In the genomic region with DNA sequence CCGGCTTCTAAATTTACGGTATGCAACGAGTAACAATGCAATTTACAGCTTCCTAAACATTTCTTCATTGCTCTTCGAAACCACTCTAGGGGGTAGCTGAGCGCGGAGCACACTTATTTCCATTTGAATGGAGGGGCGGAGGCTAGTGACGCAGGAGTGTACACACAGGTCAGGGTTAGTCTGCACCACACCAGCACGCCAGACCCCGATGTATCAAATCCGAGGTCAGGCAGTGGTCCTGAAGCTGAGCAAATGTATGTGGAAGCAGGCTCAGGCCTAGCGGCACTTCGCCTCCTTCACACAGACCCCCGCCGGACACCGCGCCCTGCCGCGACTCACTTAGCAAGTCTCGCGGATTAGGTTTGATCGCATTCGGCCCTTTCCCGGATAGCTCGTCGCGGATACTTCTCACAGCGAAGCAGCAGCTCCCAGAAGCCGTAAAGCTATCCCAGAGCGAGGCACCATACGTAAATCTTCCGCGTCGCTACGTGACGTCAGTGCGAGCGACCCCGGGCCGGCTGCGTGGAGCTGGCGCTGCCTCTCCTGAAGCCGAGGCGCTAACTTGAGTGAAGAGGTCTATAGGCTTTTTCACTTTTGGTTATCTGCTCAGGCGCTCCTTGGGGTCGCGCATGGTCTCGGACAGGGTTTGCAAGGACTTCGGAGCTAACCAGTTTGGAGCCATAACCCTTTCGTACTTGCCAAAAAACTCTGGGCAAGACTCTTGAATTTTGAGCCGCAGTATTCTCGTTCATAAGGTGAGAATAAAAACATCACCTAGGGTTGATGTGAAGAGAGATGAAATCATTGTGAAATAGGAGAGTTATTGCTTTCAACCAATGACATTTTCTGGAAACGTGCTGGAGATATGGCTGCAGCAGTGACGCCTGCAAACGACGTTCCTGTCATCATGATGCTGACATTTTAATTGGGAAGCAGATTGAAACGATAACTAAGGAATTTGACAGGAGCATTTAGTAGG, we compare ENCODE assay signal across 1 cellular context.
TF ChIP-seq lines count a peak whose summit lies in the region.

A gene with protein sequence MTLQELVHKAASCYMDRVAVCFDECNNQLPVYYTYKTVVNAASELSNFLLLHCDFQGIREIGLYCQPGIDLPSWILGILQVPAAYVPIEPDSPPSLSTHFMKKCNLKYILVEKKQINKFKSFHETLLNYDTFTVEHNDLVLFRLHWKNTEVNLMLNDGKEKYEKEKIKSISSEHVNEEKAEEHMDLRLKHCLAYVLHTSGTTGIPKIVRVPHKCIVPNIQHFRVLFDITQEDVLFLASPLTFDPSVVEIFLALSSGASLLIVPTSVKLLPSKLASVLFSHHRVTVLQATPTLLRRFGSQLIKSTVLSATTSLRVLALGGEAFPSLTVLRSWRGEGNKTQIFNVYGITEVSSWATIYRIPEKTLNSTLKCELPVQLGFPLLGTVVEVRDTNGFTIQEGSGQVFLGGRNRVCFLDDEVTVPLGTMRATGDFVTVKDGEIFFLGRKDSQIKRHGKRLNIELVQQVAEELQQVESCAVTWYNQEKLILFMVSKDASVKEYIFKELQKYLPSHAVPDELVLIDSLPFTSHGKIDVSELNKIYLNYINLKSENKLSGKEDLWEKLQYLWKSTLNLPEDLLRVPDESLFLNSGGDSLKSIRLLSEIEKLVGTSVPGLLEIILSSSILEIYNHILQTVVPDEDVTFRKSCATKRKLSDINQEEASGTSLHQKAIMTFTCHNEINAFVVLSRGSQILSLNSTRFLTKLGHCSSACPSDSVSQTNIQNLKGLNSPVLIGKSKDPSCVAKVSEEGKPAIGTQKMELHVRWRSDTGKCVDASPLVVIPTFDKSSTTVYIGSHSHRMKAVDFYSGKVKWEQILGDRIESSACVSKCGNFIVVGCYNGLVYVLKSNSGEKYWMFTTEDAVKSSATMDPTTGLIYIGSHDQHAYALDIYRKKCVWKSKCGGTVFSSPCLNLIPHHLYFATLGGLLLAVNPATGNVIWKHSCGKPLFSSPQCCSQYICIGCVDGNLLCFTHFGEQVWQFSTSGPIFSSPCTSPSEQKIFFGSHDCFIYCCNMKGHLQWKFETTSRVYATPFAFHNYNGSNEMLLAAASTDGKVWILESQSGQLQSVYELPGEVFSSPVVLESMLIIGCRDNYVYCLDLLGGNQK (minus strand): TSS at position 469 of the 979 bp plus-strand sequence. CDS start 3,192 bp downstream, outside the sequence.

TF ChIP-seq in HEK293, 187 proteins besides CTCF, POLR2A, EP300 and RAD21 (continued from another document and continues in another):
- TF ChIP-seq, protein P1, sequence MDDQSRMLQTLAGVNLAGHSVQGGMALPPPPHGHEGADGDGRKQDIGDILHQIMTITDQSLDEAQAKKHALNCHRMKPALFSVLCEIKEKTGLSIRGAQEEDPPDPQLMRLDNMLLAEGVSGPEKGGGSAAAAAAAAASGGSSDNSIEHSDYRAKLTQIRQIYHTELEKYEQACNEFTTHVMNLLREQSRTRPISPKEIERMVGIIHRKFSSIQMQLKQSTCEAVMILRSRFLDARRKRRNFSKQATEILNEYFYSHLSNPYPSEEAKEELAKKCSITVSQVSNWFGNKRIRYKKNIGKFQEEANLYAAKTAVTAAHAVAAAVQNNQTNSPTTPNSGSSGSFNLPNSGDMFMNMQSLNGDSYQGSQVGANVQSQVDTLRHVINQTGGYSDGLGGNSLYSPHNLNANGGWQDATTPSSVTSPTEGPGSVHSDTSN (CRISPR knock-in tag; IDR thresholded peaks at IDR 0.05) = 0 out of 2 replicates have a peak, but pooled peaks have one; percentile 55
- TF ChIP-seq ZFP69B (tag by site-specific recombination; IDR thresholded peaks at IDR 0.05) (0 out of 2 replicates have a peak, but pooled peaks have one; percentile 13), ZNF654 (tag by site-specific recombination; IDR thresholded peaks at IDR 0.05; ENCODE audit: low read depth) (no peak), ZNF239 (tag by site-specific recombination; IDR thresholded peaks at IDR 0.05) (no peak), SP7 (tag by site-specific recombination; IDR thresholded peaks at IDR 0.05) (peak; percentile 73), ZBTB48 (tag by site-specific recombination; IDR thresholded peaks at IDR 0.05) (peak; percentile 96), OVOL3 (tag by site-specific recombination; IDR thresholded peaks at IDR 0.05) (peak; percentile 46; the same call in 1 of the 2 replicates), ZNF184 (tag by site-specific recombination; IDR thresholded peaks at IDR 0.05) (no peak), ZNF792 (tag by site-specific recombination; IDR thresholded peaks at IDR 0.05) (no peak), EGR2 (tag by site-specific recombination; IDR thresholded peaks at IDR 0.05; ENCODE audit: low read depth) (no peak), ZFHX2 (tag by site-specific recombination; conservative IDR thresholded peaks at IDR 0.05) (no peak), KLF9 (tag by site-specific recombination; IDR thresholded peaks at IDR 0.05; ENCODE audit: low read depth) (no peak), KLF16 (tag by site-specific recombination; IDR thresholded peaks at IDR 0.05) (peak; percentile 63; the same call in 1 of the 2 replicates), TRIM28 (IDR thresholded peaks at IDR 0.05; ENCODE audit: borderline replicate concordance, low read length) (peak; percentile 89), ZNF274 (IDR thresholded peaks at IDR 0.05; ENCODE audit: low read length) (no peak), ZNF274 (tag by site-specific recombination; IDR thresholded peaks at IDR 0.05; ENCODE audit: borderline replicate concordance) (no peak), ZNF169 (tag by site-specific recombination; IDR thresholded peaks at IDR 0.05) (no peak), OSR2 (tag by site-specific recombination; IDR thresholded peaks at IDR 0.05) (no peak), ZSCAN30 (tag by site-specific recombination; IDR thresholded peaks at IDR 0.05) (no peak), ZNF629 (tag by site-specific recombination; IDR thresholded peaks at IDR 0.05) (peak; percentile 93), ZNF530 (tag by site-specific recombination; IDR thresholded peaks at IDR 0.05; ENCODE audit: low read depth) (no peak), GLIS2 (tag by site-specific recombination; IDR thresholded peaks at IDR 0.05) (no peak; the same call in 1 of the 2 replicates)
- TF ChIP-seq, protein P2, sequence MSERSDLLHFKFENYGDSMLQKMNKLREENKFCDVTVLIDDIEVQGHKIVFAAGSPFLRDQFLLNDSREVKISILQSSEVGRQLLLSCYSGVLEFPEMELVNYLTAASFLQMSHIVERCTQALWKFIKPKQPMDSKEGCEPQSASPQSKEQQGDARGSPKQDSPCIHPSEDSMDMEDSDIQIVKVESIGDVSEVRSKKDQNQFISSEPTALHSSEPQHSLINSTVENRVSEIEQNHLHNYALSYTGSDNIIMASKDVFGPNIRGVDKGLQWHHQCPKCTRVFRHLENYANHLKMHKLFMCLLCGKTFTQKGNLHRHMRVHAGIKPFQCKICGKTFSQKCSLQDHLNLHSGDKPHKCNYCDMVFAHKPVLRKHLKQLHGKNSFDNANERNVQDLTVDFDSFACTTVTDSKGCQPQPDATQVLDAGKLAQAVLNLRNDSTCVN (tag by site-specific recombination; optimal IDR thresholded peaks at IDR 0.05) = peak; percentile 45
- TF ChIP-seq, protein P3, sequence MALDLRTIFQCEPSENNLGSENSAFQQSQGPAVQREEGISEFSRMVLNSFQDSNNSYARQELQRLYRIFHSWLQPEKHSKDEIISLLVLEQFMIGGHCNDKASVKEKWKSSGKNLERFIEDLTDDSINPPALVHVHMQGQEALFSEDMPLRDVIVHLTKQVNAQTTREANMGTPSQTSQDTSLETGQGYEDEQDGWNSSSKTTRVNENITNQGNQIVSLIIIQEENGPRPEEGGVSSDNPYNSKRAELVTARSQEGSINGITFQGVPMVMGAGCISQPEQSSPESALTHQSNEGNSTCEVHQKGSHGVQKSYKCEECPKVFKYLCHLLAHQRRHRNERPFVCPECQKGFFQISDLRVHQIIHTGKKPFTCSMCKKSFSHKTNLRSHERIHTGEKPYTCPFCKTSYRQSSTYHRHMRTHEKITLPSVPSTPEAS (tag by site-specific recombination; IDR thresholded peaks at IDR 0.05) = no peak
- TF ChIP-seq, protein P4, sequence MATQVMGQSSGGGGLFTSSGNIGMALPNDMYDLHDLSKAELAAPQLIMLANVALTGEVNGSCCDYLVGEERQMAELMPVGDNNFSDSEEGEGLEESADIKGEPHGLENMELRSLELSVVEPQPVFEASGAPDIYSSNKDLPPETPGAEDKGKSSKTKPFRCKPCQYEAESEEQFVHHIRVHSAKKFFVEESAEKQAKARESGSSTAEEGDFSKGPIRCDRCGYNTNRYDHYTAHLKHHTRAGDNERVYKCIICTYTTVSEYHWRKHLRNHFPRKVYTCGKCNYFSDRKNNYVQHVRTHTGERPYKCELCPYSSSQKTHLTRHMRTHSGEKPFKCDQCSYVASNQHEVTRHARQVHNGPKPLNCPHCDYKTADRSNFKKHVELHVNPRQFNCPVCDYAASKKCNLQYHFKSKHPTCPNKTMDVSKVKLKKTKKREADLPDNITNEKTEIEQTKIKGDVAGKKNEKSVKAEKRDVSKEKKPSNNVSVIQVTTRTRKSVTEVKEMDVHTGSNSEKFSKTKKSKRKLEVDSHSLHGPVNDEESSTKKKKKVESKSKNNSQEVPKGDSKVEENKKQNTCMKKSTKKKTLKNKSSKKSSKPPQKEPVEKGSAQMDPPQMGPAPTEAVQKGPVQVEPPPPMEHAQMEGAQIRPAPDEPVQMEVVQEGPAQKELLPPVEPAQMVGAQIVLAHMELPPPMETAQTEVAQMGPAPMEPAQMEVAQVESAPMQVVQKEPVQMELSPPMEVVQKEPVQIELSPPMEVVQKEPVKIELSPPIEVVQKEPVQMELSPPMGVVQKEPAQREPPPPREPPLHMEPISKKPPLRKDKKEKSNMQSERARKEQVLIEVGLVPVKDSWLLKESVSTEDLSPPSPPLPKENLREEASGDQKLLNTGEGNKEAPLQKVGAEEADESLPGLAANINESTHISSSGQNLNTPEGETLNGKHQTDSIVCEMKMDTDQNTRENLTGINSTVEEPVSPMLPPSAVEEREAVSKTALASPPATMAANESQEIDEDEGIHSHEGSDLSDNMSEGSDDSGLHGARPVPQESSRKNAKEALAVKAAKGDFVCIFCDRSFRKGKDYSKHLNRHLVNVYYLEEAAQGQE (tag by site-specific recombination; IDR thresholded peaks at IDR 0.05) = peak; percentile 37; the same call in 1 of the 2 replicates
- TF ChIP-seq, protein P5, sequence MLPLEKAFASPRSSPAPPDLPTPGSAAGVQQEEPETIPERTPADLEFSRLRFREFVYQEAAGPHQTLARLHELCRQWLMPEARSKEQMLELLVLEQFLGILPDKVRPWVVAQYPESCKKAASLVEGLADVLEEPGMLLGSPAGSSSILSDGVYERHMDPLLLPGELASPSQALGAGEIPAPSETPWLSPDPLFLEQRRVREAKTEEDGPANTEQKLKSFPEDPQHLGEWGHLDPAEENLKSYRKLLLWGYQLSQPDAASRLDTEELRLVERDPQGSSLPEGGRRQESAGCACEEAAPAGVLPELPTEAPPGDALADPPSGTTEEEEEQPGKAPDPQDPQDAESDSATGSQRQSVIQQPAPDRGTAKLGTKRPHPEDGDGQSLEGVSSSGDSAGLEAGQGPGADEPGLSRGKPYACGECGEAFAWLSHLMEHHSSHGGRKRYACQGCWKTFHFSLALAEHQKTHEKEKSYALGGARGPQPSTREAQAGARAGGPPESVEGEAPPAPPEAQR (tag by site-specific recombination; IDR thresholded peaks at IDR 0.05) = no peak
- TF ChIP-seq, protein P6, sequence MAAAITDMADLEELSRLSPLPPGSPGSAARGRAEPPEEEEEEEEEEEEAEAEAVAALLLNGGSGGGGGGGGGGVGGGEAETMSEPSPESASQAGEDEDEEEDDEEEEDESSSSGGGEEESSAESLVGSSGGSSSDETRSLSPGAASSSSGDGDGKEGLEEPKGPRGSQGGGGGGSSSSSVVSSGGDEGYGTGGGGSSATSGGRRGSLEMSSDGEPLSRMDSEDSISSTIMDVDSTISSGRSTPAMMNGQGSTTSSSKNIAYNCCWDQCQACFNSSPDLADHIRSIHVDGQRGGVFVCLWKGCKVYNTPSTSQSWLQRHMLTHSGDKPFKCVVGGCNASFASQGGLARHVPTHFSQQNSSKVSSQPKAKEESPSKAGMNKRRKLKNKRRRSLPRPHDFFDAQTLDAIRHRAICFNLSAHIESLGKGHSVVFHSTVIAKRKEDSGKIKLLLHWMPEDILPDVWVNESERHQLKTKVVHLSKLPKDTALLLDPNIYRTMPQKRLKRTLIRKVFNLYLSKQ (tag by site-specific recombination; IDR thresholded peaks at IDR 0.05; ENCODE audit: borderline replicate concordance) = no peak
- TF ChIP-seq, protein P7, sequence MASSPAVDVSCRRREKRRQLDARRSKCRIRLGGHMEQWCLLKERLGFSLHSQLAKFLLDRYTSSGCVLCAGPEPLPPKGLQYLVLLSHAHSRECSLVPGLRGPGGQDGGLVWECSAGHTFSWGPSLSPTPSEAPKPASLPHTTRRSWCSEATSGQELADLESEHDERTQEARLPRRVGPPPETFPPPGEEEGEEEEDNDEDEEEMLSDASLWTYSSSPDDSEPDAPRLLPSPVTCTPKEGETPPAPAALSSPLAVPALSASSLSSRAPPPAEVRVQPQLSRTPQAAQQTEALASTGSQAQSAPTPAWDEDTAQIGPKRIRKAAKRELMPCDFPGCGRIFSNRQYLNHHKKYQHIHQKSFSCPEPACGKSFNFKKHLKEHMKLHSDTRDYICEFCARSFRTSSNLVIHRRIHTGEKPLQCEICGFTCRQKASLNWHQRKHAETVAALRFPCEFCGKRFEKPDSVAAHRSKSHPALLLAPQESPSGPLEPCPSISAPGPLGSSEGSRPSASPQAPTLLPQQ (tag by site-specific recombination; IDR thresholded peaks at IDR 0.05) = peak; percentile 60; the same call in 1 of the 2 replicates
- TF ChIP-seq, protein P8, sequence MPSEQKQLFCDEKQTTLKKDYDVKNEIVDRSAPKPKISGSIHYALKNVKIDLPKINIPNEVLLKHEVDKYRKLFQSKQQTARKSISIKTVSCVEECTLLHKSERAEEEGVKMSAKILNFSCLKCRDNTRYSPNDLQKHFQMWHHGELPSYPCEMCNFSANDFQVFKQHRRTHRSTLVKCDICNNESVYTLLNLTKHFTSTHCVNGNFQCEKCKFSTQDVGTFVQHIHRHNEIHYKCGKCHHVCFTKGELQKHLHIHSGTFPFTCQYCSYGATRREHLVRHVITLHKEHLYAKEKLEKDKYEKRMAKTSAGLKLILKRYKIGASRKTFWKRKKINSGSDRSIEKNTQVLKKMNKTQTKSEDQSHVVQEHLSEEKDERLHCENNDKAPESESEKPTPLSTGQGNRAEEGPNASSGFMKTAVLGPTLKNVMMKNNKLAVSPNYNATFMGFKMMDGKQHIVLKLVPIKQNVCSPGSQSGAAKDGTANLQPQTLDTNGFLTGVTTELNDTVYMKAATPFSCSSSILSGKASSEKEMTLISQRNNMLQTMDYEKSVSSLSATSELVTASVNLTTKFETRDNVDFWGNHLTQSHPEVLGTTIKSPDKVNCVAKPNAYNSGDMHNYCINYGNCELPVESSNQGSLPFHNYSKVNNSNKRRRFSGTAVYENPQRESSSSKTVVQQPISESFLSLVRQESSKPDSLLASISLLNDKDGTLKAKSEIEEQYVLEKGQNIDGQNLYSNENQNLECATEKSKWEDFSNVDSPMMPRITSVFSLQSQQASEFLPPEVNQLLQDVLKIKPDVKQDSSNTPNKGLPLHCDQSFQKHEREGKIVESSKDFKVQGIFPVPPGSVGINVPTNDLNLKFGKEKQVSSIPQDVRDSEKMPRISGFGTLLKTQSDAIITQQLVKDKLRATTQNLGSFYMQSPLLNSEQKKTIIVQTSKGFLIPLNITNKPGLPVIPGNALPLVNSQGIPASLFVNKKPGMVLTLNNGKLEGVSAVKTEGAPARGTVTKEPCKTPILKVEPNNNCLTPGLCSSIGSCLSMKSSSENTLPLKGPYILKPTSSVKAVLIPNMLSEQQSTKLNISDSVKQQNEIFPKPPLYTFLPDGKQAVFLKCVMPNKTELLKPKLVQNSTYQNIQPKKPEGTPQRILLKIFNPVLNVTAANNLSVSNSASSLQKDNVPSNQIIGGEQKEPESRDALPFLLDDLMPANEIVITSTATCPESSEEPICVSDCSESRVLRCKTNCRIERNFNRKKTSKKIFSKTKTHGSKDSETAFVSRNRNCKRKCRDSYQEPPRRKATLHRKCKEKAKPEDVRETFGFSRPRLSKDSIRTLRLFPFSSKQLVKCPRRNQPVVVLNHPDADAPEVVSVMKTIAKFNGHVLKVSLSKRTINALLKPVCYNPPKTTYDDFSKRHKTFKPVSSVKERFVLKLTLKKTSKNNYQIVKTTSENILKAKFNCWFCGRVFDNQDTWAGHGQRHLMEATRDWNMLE (tag by site-specific recombination; conservative IDR thresholded peaks at IDR 0.05; ENCODE audit: low read depth) = peak; percentile 26; the same call in 1 of the 2 replicates
